1 cellular context compared by ENCODE assay signal in the genomic region with DNA sequence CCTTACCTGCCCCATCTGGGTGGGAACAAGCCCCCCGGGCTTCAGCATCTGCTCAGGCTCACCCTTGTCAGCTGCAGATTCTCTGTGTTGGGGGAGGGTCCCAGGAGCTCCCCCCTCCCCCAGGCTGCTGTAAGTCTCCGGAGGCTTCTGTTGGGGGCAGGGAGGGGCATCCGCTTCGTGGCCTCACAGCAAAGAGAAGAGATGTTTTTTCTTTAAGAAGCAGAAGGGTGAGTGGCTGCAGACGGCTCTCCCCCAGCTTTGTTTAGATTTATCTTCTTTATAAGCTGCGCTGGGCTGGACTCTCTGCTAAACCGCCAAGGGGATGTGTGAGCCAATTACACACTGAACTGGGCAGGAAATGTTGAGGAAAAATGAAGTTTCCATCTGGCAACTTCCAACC.
TF ChIP-seq lines count a peak whose summit lies in the region.

No MANE protein-coding gene starts in this region.

TF ChIP-seq in K562, 482 proteins besides CTCF, POLR2A, EP300 and RAD21 (continued from another document):
- TF ChIP-seq, protein P1, sequence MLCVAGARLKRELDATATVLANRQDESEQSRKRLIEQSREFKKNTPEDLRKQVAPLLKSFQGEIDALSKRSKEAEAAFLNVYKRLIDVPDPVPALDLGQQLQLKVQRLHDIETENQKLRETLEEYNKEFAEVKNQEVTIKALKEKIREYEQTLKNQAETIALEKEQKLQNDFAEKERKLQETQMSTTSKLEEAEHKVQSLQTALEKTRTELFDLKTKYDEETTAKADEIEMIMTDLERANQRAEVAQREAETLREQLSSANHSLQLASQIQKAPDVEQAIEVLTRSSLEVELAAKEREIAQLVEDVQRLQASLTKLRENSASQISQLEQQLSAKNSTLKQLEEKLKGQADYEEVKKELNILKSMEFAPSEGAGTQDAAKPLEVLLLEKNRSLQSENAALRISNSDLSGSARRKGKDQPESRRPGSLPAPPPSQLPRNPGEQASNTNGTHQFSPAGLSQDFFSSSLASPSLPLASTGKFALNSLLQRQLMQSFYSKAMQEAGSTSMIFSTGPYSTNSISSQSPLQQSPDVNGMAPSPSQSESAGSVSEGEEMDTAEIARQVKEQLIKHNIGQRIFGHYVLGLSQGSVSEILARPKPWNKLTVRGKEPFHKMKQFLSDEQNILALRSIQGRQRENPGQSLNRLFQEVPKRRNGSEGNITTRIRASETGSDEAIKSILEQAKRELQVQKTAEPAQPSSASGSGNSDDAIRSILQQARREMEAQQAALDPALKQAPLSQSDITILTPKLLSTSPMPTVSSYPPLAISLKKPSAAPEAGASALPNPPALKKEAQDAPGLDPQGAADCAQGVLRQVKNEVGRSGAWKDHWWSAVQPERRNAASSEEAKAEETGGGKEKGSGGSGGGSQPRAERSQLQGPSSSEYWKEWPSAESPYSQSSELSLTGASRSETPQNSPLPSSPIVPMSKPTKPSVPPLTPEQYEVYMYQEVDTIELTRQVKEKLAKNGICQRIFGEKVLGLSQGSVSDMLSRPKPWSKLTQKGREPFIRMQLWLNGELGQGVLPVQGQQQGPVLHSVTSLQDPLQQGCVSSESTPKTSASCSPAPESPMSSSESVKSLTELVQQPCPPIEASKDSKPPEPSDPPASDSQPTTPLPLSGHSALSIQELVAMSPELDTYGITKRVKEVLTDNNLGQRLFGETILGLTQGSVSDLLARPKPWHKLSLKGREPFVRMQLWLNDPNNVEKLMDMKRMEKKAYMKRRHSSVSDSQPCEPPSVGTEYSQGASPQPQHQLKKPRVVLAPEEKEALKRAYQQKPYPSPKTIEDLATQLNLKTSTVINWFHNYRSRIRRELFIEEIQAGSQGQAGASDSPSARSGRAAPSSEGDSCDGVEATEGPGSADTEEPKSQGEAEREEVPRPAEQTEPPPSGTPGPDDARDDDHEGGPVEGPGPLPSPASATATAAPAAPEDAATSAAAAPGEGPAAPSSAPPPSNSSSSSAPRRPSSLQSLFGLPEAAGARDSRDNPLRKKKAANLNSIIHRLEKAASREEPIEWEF (CRISPR knock-in tag; IDR thresholded peaks at IDR 0.05) = no peak
